ENCODE assay signal across 1 cellular context in the genomic region with DNA sequence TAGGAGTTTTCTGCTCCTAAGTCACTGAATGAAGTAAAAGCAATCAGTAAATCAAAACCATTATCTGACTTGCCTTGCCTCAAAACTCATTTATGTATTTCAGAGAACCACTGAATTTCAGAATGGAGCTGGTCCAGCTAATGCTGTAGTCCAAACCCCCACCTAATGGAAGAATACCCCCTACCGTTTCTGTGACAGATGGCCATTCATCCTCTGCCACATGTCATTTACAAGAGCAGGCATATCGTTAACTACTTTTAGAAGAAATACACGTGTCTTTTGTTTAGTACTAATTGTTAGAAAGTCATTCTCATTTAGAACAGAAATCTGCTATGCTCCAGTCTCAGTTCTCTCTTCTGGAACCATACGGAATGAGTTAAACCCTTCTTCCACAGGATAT.
A peak's percentile ranks its signal among the peaks of the same experiment; 100 is the strongest.
TF ChIP-seq lines count a peak whose summit lies in the region.

No MANE protein-coding gene starts in this region.

TF ChIP-seq in HepG2, 621 proteins besides CTCF, POLR2A, EP300 and RAD21:
- TF ChIP-seq RBM39 (IDR thresholded peaks at IDR 0.05; ENCODE audit: low read depth, low read length, poor library complexity, severe bottlenecking) (no peak), ONECUT2 (CRISPR knock-in tag; IDR thresholded peaks at IDR 0.05) (no peak), MNT (IDR thresholded peaks at IDR 0.05) (peak; percentile 94), SNAPC5 (CRISPR knock-in tag; IDR thresholded peaks at IDR 0.05; ENCODE audit: borderline replicate concordance) (no peak)
TF ChIP-seq in HepG2: peak in this region for 1.
